ENCODE assay signal across 8 cellular contexts in genomic region chr15:29139540-29140459, GRCh38.
A peak's percentile ranks its signal among the peaks of the same experiment; 100 is the strongest.
DNase-seq lines count a peak whose midpoint lies in the region; ATAC-seq and TF ChIP-seq lines count a peak whose summit lies in the region.

No MANE protein-coding gene starts in this region.

- H3K36me3 ChIP-seq in ACC112 (ENCODE audit: insufficient read depth, low read length) (no peaks in the 10 kb centered on the region), brain microvascular endothelial cell (replicated peaks) (no peaks in the 10 kb centered on the region)

- ATAC-seq in GM18498 (IDR thresholded peaks at IDR 0.05; ENCODE audit: unreplicated experiment) (peak; percentile 48), GM21723 (IDR thresholded peaks at IDR 0.05; ENCODE audit: unreplicated experiment) (no peak)

- peaks cover 5% of the 10 kb centered on the region for H3K4me1 ChIP-seq in ACC112 (ENCODE audit: control insufficient read depth, insufficient read depth, low read length, unreplicated experiment)

- H2AFZ ChIP-seq in ACC112 (ENCODE audit: low read length, unreplicated experiment): no peak overlapping the region

- H3K4me3 ChIP-seq in ACC112 (ENCODE audit: low read depth, low read length) (0 out of 2 replicates have a peak overlapping the region, but pooled peaks have one; percentile 34), brain microvascular endothelial cell (ENCODE audit: low read depth, low read length) (peak overlapping the region; percentile 12)

- in situ Hi-C loops in KBM-7 (cut with MboI; ENCODE audit: low pct_unique_long_range_greater_than_20kb, low sequenced_read_pairs) (no loop called here), brain microvascular endothelial cell (cut with HindIII; ENCODE audit: low pct_ligation_motif_present, low sequenced_read_pairs) (no loop called here)

- no peaks in the 10 kb centered on the region for H3K79me2 ChIP-seq in ACC112 (ENCODE audit: control insufficient read depth, insufficient read depth, low read length, unreplicated experiment)

- H3K27me3 ChIP-seq in ACC112 (ENCODE audit: insufficient read depth, low read length) (peaks cover 23% of the 10 kb centered on the region), brain microvascular endothelial cell (replicated peaks) (no peaks in the 10 kb centered on the region)

- H3K27ac ChIP-seq in ACC112 (ENCODE audit: low read depth, low read length) (no peak overlapping the region), brain microvascular endothelial cell (no peak overlapping the region)

- TF ChIP-seq CTCF in brain microvascular endothelial cell (IDR thresholded peaks at IDR 0.05; ENCODE audit: low read depth, low read length, missing control alignments): peak; percentile 98

- DNase-seq in KBM-7 (peak; percentile 65), UCSD-AML1 (lab: John Stamatoyannopoulos, UW; ENCODE audit: unreplicated experiment) (peak; percentile 79), brain microvascular endothelial cell (peak; percentile 20), inferior parietal cortex (ENCODE audit: extremely low spot score) (peak; percentile 40)
- peak; percentile 55 to 63 for DNase-seq in stimulated activated CD4-positive, alpha-beta T cell treated with anti-CD3 and anti-CD28 coated beads, Interleukin-2, amount 100 ng/mL, for 48 hours

Comparison
In these comparisons a context has a peak if more than half of its experiments do, and no peak if none do; other contexts are left out.
1. DNase-seq: peak in every context shown above with its lines; median percentile 79 in UCSD-AML1; 65 in KBM-7; 59 in stimulated activated CD4-positive, alpha-beta T cell treated with anti-CD3 and anti-CD28 coated beads, Interleukin-2, amount 100 ng/mL, for 48 hours; 40 in inferior parietal cortex; 20 in brain microvascular endothelial cell.